Comparison of ENCODE assay signal across 8 cellular contexts in genomic region chr2:8543412-8544167, GRCh38.
A peak's percentile ranks its signal among the peaks of the same experiment; 100 is the strongest.
DNase-seq lines count a peak whose midpoint lies in the region; ATAC-seq and TF ChIP-seq lines count a peak whose summit lies in the region.

No MANE protein-coding gene starts in this region.

- H3K27ac Mint-ChIP-seq in activated naive CD4-positive, alpha-beta T cell treated with anti-CD3 and anti-CD28 coated beads for 36 hours = peak overlapping the region; percentile 97

- H3K27ac ChIP-seq in AG04450 (ENCODE audit: low read depth, low read length) = peak overlapping the region; percentile 65

- ATAC-seq in GM18873 (IDR thresholded peaks at IDR 0.05; ENCODE audit: low FRiP score, unreplicated experiment) = peak; percentile 81
- ATAC-seq in HG03064 (IDR thresholded peaks at IDR 0.05; ENCODE audit: low read depth, unreplicated experiment) = peak; percentile 77

- peaks cover 72% of the 10 kb centered on the region for H3K4me1 Mint-ChIP-seq in activated naive CD4-positive, alpha-beta T cell treated with anti-CD3 and anti-CD28 coated beads for 36 hours (ENCODE audit: low read depth)

- no peaks in the 10 kb centered on the region for H3K27me3 ChIP-seq in AG04450 (ENCODE audit: control insufficient read depth, insufficient read depth, low read length)
- H3K27me3 ChIP-seq in H7 (ENCODE audit: control insufficient read depth, insufficient read depth, low read length) = no peaks in the 10 kb centered on the region; the same call in 1 of the 2 replicates

- CTCF ChIA-PET in AG04450 (lab: Charles Lee) = no interaction called here
- CTCF ChIA-PET in activated naive CD4-positive, alpha-beta T cell treated with anti-CD3 and anti-CD28 coated beads for 36 hours (lab: Charles Lee) = interaction anchor here (0.6 to 3.0 kb wide), 10 partner anchors 25 to 138 kb away, joined by 3 to 23 read pairs (median 3); partner anchors contain the start of gene ID2

- H3K9me3 ChIP-seq in AG04450 (ENCODE audit: control insufficient read depth, insufficient read depth, low read length) = no peaks in the 10 kb centered on the region; the same call in 1 of the 2 replicates

- H3K36me3 ChIP-seq in H7 (replicated peaks; ENCODE audit: control insufficient read depth, insufficient read depth, low read length) = no peaks in the 10 kb centered on the region

- H3K9me3 Mint-ChIP-seq in activated naive CD4-positive, alpha-beta T cell treated with anti-CD3 and anti-CD28 coated beads for 36 hours = no peaks in the 10 kb centered on the region

- H3K4me3 Mint-ChIP-seq in activated naive CD4-positive, alpha-beta T cell treated with anti-CD3 and anti-CD28 coated beads for 36 hours = peak overlapping the region; percentile 30

- intact Hi-C loops in activated naive CD4-positive, alpha-beta T cell treated with anti-CD3 and anti-CD28 coated beads for 36 hours (cut with micrococcal nuclease) = loop anchor here (1.0 to 10.0 kb wide), 21 partner anchors 28 to 1669 kb away; partner anchors contain the start of genes KIDINS220 and RSAD2

- DNase-seq in AG04450 (ENCODE audit: low read depth, low spot score) (peak; percentile 45), RKO (ENCODE audit: low spot score) (peak; percentile 70), islet precursor cell (peak; percentile 82), H7 (no peak)
- peak; percentile 94 for DNase-seq in activated naive CD4-positive, alpha-beta T cell treated with anti-CD3 and anti-CD28 coated beads for 36 hours
- peak; percentile 55 to 85 (median 68) for DNase-seq in stimulated activated CD4-positive, alpha-beta T cell treated with anti-CD3 and anti-CD28 coated beads, TNF-alpha, amount 100 ng/mL, for 48 hours (ENCODE audit: low read depth in 3 of 3)

- no peaks in the 10 kb centered on the region for H3K27me3 Mint-ChIP-seq in activated naive CD4-positive, alpha-beta T cell treated with anti-CD3 and anti-CD28 coated beads for 36 hours (ENCODE audit: low read depth)

- POLR2A ChIA-PET in AG04450 (lab: Yijun Ruan, JAX) = interaction anchor here (1.1 to 3.2 kb wide), 4 partner anchors 90 to 138 kb away, joined by 3 to 34 read pairs (median 10); partner anchors contain the start of gene ID2

- no peak overlapping the region for H3K4me3 ChIP-seq in AG04450 (ENCODE audit: low read depth, low read length)
- no peak overlapping the region for H3K4me3 ChIP-seq in H7 (ENCODE audit: insufficient read depth, low read depth, low read length)

- H3K36me3 Mint-ChIP-seq in activated naive CD4-positive, alpha-beta T cell treated with anti-CD3 and anti-CD28 coated beads for 36 hours (ENCODE audit: low read depth) = no peaks in the 10 kb centered on the region

- no peak for TF ChIP-seq CTCF in AG04450 (IDR thresholded peaks at IDR 0.05; ENCODE audit: low read depth, low read length)
